In the genomic region with DNA sequence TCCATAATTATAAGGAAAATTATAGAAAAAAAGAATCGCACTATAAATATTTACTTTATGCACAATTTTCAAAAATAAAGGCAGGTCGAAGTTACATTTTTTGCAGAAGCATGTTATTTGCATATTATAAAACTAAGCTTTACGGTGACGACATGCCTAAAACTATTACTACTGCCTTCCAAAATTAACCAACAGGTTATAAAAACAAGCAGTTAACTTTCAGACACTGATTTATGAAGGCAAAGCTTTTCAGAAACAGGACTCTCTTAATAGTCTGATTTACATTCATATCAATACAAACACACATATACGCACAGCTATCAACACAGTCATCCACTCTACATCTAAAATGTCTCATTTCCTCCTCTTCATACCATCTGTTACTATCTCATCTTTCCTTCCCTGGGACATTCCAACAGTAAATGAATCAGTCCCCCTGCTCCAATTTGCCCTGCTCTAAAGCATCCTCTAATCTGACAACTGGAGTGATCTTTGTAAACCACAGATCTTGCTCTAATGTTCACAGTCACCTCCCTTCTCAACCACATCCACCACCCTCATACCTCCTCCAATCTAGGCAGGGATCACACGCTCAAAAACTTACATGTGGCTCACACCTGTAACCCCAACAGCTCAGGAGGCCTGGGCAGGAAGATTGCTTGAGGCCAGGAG, we compare ENCODE assay signal across 9 cellular contexts. TPM values are rescaled to one million over a fixed set of nuclear protein-coding genes. Genes with fewer than 3 reads are reported as not detected.
DNase-seq lines count a peak whose midpoint lies in the region; ATAC-seq, FAIRE-seq and TF ChIP-seq lines count a peak whose summit lies in the region.
"Had no signal": no experiment of that assay in that cellular context is flagged by ENCODE, and none has a peak within 500 bp of the region (broad histone marks: within the 10 kb centered on the region; RNA-seq: fewer than 3 reads in every experiment).

No MANE protein-coding gene starts in this region.

- H3K27me3 Mint-ChIP-seq in stimulated activated naive B cell treated with anti-CD40 and anti-IgM and Interleukin-4, amounts not matched to agents 10 μg/mL and 1 μg/mL and 100 μg/mL, for 72 hours, result no peaks in the 10 kb centered on the region

- H3K4me1 Mint-ChIP-seq in stimulated activated naive B cell treated with anti-CD40 and anti-IgM and Interleukin-4, amounts not matched to agents 10 μg/mL and 1 μg/mL and 100 μg/mL, for 72 hours, result peaks cover 34 to 71% of the 10 kb centered on the region in 2 donors

- DNase-seq in activated gamma-delta T cell treated with Interleukin-2 at 50 U/mL for 16 hours (peak; percentile 50), activated gamma-delta T cell (lab: John Stamatoyannopoulos, UW) (no peak), LHCN-M2 (ENCODE audit: low read depth) (peak; percentile 98), astrocyte of the spinal cord (ENCODE audit: low read depth, low spot score) (peak; percentile 79), frontal cortex (ENCODE audit: low spot score in 2 of 2) (no peak), germinal center (ENCODE audit: low spot score) (no peak), inferior parietal cortex (ENCODE audit: extremely low spot score) (no peak)
- DNase-seq in stimulated activated naive B cell treated with anti-CD40 and anti-IgM and Interleukin-4, amounts not matched to agents 10 μg/mL and 1 μg/mL and 100 μg/mL, for 72 hours, result no peak

- peak overlapping the region; percentile 20 for H3K27ac Mint-ChIP-seq in stimulated activated naive B cell treated with anti-CD40 and anti-IgM and Interleukin-4, amounts not matched to agents 10 μg/mL and 1 μg/mL and 100 μg/mL, for 72 hours

- H3K9me3 Mint-ChIP-seq in stimulated activated naive B cell treated with anti-CD40 and anti-IgM and Interleukin-4, amounts not matched to agents 10 μg/mL and 1 μg/mL and 100 μg/mL, for 72 hours, result peaks cover under 1 to 2% of the 10 kb centered on the region in 2 donors

- peak overlapping the region in 1 of 2 donors; percentile 17 for H3K4me3 Mint-ChIP-seq in stimulated activated naive B cell treated with anti-CD40 and anti-IgM and Interleukin-4, amounts not matched to agents 10 μg/mL and 1 μg/mL and 100 μg/mL, for 72 hours
- H3K4me3 Mint-ChIP-seq: nephron had no signal

- H3K36me3 Mint-ChIP-seq in stimulated activated naive B cell treated with anti-CD40 and anti-IgM and Interleukin-4, amounts not matched to agents 10 μg/mL and 1 μg/mL and 100 μg/mL, for 72 hours, result peaks cover 50 to 54% of the 10 kb centered on the region in 2 donors

- H3K4me3 ChIP-seq in astrocyte of the spinal cord (ENCODE audit: low read depth, low read length), result no peak overlapping the region

- no peak for TF ChIP-seq CTCF in astrocyte of the spinal cord (IDR thresholded peaks at IDR 0.05; ENCODE audit: low read depth, low read length)

- in situ Hi-C loops in astrocyte of the spinal cord (cut with HindIII; ENCODE audit: low sequenced_read_pairs), result no loop called here

- peak; percentile 65 to 73 for ATAC-seq in stimulated activated naive B cell treated with anti-CD40 and anti-IgM and Interleukin-4, amounts not matched to agents 10 μg/mL and 1 μg/mL and 100 μg/mL, for 72 hours (replicated peaks)

- FAIRE-seq in frontal cortex (lab: Jason Lieb, UNC), result no peak

RNA-seq across cellular contexts. Expression of gene FBXW11, which starts 21.6 kb away (rescaled TPM):
- total RNA-seq in LHCN-M2 (2014; rRNA removed) (69.2 and 78.4 TPM in 2 replicates), frontal cortex (159 TPM)
- 22.4 TPM for polyA plus RNA-seq in LHCN-M2 (2012)

Comparison
In these comparisons a context has a peak if more than half of its experiments do, and no peak if none do; other contexts are left out.
1. DNase-seq: peak in activated gamma-delta T cell treated with Interleukin-2 at 50 U/mL for 16 hours (single experiment), LHCN-M2 (single experiment) and astrocyte of the spinal cord (single experiment); none in activated gamma-delta T cell (single experiment), stimulated activated naive B cell treated with anti-CD40 and anti-IgM and Interleukin-4, amounts not matched to agents 10 μg/mL and 1 μg/mL and 100 μg/mL, for 72 hours (single experiment), frontal cortex (0 of 2), germinal center (single experiment) and inferior parietal cortex (single experiment).